Comparison of ENCODE assay signal across 12 cellular contexts in the genomic region with DNA sequence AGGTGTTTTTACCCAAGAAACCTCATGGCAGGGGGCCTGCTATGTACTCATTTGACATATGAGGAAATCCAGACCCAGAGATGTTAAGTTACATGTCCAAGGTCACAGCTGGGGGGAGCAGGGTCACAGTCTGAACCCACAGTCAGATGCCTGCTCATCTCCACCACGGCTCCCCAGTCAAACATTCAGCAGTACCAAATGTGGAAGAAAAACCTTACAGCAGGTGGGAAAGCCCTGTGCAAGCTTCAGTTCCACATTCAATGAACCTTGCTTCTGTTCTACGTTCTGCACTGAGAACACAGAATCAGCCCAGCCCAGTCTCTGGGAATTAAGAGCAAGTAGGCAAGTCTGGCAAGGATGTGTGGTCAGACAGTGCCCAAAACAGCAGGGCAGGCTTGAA. TPM values are rescaled to one million over a fixed set of nuclear protein-coding genes. Genes with fewer than 3 reads are reported as not detected.
DNase-seq lines count a peak whose midpoint lies in the region; ATAC-seq and TF ChIP-seq lines count a peak whose summit lies in the region.
"Had no signal": no experiment of that assay in that cellular context is flagged by ENCODE, and none has a peak within 500 bp of the region (broad histone marks: within the 10 kb centered on the region; RNA-seq: fewer than 3 reads in every experiment).

No MANE protein-coding gene starts in this region.

- peak overlapping the region in 1 of 4 donors; percentile 7 for H3K4me3 Mint-ChIP-seq in CD4-positive, CD25-positive, alpha-beta regulatory T cell
- H3K4me3 Mint-ChIP-seq in activated T-helper 2 cell treated with anti-CD3 and anti-CD28 coated beads, Interferon-gamma antibody, Interleukin-2, Interleukin-4, amounts not matched to agents 10 μg/mL and 5 μg/mL and 100 μg/mL, durations not matched to agents 14 hours and 24 hours and 36 hours (ENCODE audit: low read depth): no peak overlapping the region
- no peak overlapping the region for H3K4me3 Mint-ChIP-seq in CD14-positive monocyte

- no peaks in the 10 kb centered on the region for H3K9me3 ChIP-seq in CD4-positive, CD25-positive, alpha-beta regulatory T cell (ENCODE audit: control insufficient read depth in 2 of 2, low read length in 2 of 2)
- H3K9me3 ChIP-seq: heart left ventricle had no signal

- TF ChIP-seq CTCF in CD14-positive monocyte (IDR thresholded peaks at IDR 0.05): no peak

- ATAC-seq in CD4-positive, CD25-positive, alpha-beta regulatory T cell (ENCODE audit: low read depth in 2 of 2): no peak
- ATAC-seq in GM18907 (IDR thresholded peaks at IDR 0.05; ENCODE audit: unreplicated experiment) (peak; percentile 55), HG02973 (IDR thresholded peaks at IDR 0.05; ENCODE audit: unreplicated experiment) (peak; percentile 64)

- H3K27ac ChIP-seq in CD4-positive, CD25-positive, alpha-beta regulatory T cell (ENCODE audit: insufficient read depth, low read length, poor library complexity, severe bottlenecking): peak overlapping the region; percentile 39
- H3K27ac ChIP-seq: heart left ventricle had no signal

- H3K36me3 Mint-ChIP-seq in CD4-positive, CD25-positive, alpha-beta regulatory T cell: peaks cover 4% of the 10 kb centered on the region
- H3K36me3 Mint-ChIP-seq in activated T-helper 2 cell treated with anti-CD3 and anti-CD28 coated beads, Interferon-gamma antibody, Interleukin-2, Interleukin-4, amounts not matched to agents 10 μg/mL and 5 μg/mL and 100 μg/mL, durations not matched to agents 14 hours and 24 hours and 36 hours (ENCODE audit: low read depth): peaks cover 25% of the 10 kb centered on the region
- peaks cover 20 to 31% of the 10 kb centered on the region in 2 donors for H3K36me3 Mint-ChIP-seq in CD14-positive monocyte

- H3K27ac Mint-ChIP-seq in CD4-positive, CD25-positive, alpha-beta regulatory T cell: peak overlapping the region; percentile 45 to 90 (median 87)
- peak overlapping the region; percentile 14 for H3K27ac Mint-ChIP-seq in activated T-helper 2 cell treated with anti-CD3 and anti-CD28 coated beads, Interferon-gamma antibody, Interleukin-2, Interleukin-4, amounts not matched to agents 10 μg/mL and 5 μg/mL and 100 μg/mL, durations not matched to agents 14 hours and 24 hours and 36 hours
- H3K27ac Mint-ChIP-seq in CD14-positive monocyte: peak overlapping the region in 1 of 7 donors; percentile 42

- H3K27me3 Mint-ChIP-seq in CD4-positive, CD25-positive, alpha-beta regulatory T cell: no peaks in the 10 kb centered on the region
- no peaks in the 10 kb centered on the region for H3K27me3 Mint-ChIP-seq in activated T-helper 2 cell treated with anti-CD3 and anti-CD28 coated beads, Interferon-gamma antibody, Interleukin-2, Interleukin-4, amounts not matched to agents 10 μg/mL and 5 μg/mL and 100 μg/mL, durations not matched to agents 14 hours and 24 hours and 36 hours (ENCODE audit: low read depth)
- peaks cover 0 to 2% (median 2%) of the 10 kb centered on the region in 3 donors for H3K27me3 Mint-ChIP-seq in CD14-positive monocyte (ENCODE audit: low read depth in 3 of 3)

- H3K27me3 ChIP-seq in CD4-positive, CD25-positive, alpha-beta regulatory T cell (ENCODE audit: control insufficient read depth, insufficient read depth, low read length): no peaks in the 10 kb centered on the region
- H3K27me3 ChIP-seq: heart left ventricle had no signal

- peaks cover 54% of the 10 kb centered on the region for H3K4me1 ChIP-seq in CD4-positive, CD25-positive, alpha-beta regulatory T cell (ENCODE audit: control insufficient read depth, insufficient read depth, low read length, poor library complexity, severe bottlenecking)

- peaks cover 3% of the 10 kb centered on the region for H3K36me3 ChIP-seq in CD4-positive, CD25-positive, alpha-beta regulatory T cell (ENCODE audit: control insufficient read depth, insufficient read depth, low read length)
- H3K36me3 ChIP-seq: heart left ventricle had no signal

- no peaks in the 10 kb centered on the region for H3K9me3 Mint-ChIP-seq in CD4-positive, CD25-positive, alpha-beta regulatory T cell
- no peaks in the 10 kb centered on the region for H3K9me3 Mint-ChIP-seq in activated T-helper 2 cell treated with anti-CD3 and anti-CD28 coated beads, Interferon-gamma antibody, Interleukin-2, Interleukin-4, amounts not matched to agents 10 μg/mL and 5 μg/mL and 100 μg/mL, durations not matched to agents 14 hours and 24 hours and 36 hours
- H3K9me3 Mint-ChIP-seq in CD14-positive monocyte: no peaks in the 10 kb centered on the region

- peaks cover 12 to 60% (median 26%) of the 10 kb centered on the region in 4 donors for H3K4me1 Mint-ChIP-seq in CD4-positive, CD25-positive, alpha-beta regulatory T cell
- H3K4me1 Mint-ChIP-seq in activated T-helper 2 cell treated with anti-CD3 and anti-CD28 coated beads, Interferon-gamma antibody, Interleukin-2, Interleukin-4, amounts not matched to agents 10 μg/mL and 5 μg/mL and 100 μg/mL, durations not matched to agents 14 hours and 24 hours and 36 hours (ENCODE audit: low read depth): peaks cover 40% of the 10 kb centered on the region
- peaks cover 30% of the 10 kb centered on the region for H3K4me1 Mint-ChIP-seq in CD14-positive monocyte

- H3K4me3 ChIP-seq in CD4-positive, CD25-positive, alpha-beta regulatory T cell (ENCODE audit: low read depth, low read length): no peak overlapping the region
- H3K4me3 ChIP-seq: heart left ventricle had no signal

- intact Hi-C loops in activated T-helper 2 cell treated with anti-CD3 and anti-CD28 coated beads, Interferon-gamma antibody, Interleukin-2, Interleukin-4, amounts not matched to agents 10 μg/mL and 5 μg/mL and 100 μg/mL, durations not matched to agents 14 hours and 24 hours and 36 hours (cut with micrococcal nuclease): loop anchor here (5.0 kb wide), 1 partner anchor 100 kb away; no protein-coding TSS in a partner anchor
- intact Hi-C loops in CD14-positive monocyte (cut with micrococcal nuclease): loop anchor here in 1 of 2 donors (5.0 kb wide), 1 partner anchor 90 kb away; no protein-coding TSS in a partner anchor

- DNase-seq in CD4-positive, CD25-positive, alpha-beta regulatory T cell: no peak
- DNase-seq in activated T-helper 2 cell treated with anti-CD3 and anti-CD28 coated beads, Interferon-gamma antibody, Interleukin-2, Interleukin-4, amounts not matched to agents 10 μg/mL and 5 μg/mL and 100 μg/mL, durations not matched to agents 14 hours and 24 hours and 36 hours (ENCODE audit: low spot score): no peak
- DNase-seq in NCI-H1436 treated with DMSO at 0.1 percent for 48 hours (lab: John Stamatoyannopoulos, UW): no peak
- DNase-seq in anterior cingulate cortex (lab: John Stamatoyannopoulos, UW): no peak
- DNase-seq in NCI-H2227 treated with DMSO at 0.1 percent for 48 hours (lab: John Stamatoyannopoulos, UW): no peak
- no peak for DNase-seq in CD14-positive monocyte (ENCODE audit: low spot score)
- DNase-seq: heart left ventricle; mammary epithelial cell; retina; stimulated activated CD8-positive, alpha-beta memory T cell treated with anti-CD3 and anti-CD28 coated beads, Interleukin-4, amount 100 ng/mL, for 48 hours had no signal

RNA-seq across cellular contexts. Expression of a gene that starts 35.2 kb away (rescaled TPM):
- 23.7 TPM for total RNA-seq in CD4-positive, CD25-positive, alpha-beta regulatory T cell
- 1 to 10 TPM; 1.0 to 3.3 (median 1.9) TPM for polyA plus RNA-seq in CD4-positive, CD25-positive, alpha-beta regulatory T cell
- total RNA-seq in activated T-helper 2 cell treated with anti-CD3 and anti-CD28 coated beads, Interferon-gamma antibody, Interleukin-2, Interleukin-4, amounts not matched to agents 10 μg/mL and 5 μg/mL and 100 μg/mL, durations not matched to agents 14 hours and 24 hours and 36 hours: 78.0 and 82.1 TPM in 2 replicates
- under 1 TPM; 0.76 to 0.95 TPM for polyA plus RNA-seq in CD14-positive monocyte

RNA-seq across cellular contexts. Expression of a gene that starts 54.4 kb away (rescaled TPM):
- 58.1 TPM for total RNA-seq in CD4-positive, CD25-positive, alpha-beta regulatory T cell
- polyA plus RNA-seq in CD4-positive, CD25-positive, alpha-beta regulatory T cell: 100 to 1,000 TPM in 1 of 4 donors, 10 to 100 TPM in 3; 89.8 to 102 (median 95.6) TPM
- 89.0 and 90.2 TPM in 2 replicates for total RNA-seq in activated T-helper 2 cell treated with anti-CD3 and anti-CD28 coated beads, Interferon-gamma antibody, Interleukin-2, Interleukin-4, amounts not matched to agents 10 μg/mL and 5 μg/mL and 100 μg/mL, durations not matched to agents 14 hours and 24 hours and 36 hours
- polyA plus RNA-seq in CD14-positive monocyte: 10 to 100 TPM; 69.2 to 70.8 TPM

Comparison
In these comparisons a context has a peak if more than half of its experiments do, and no peak if none do; other contexts are left out.
1. ATAC-seq: peak in GM18907 (single experiment) and HG02973 (single experiment); none in CD4-positive, CD25-positive, alpha-beta regulatory T cell (0 of 2).